Comparison of ENCODE assay signal across 13 cellular contexts in the genomic region with DNA sequence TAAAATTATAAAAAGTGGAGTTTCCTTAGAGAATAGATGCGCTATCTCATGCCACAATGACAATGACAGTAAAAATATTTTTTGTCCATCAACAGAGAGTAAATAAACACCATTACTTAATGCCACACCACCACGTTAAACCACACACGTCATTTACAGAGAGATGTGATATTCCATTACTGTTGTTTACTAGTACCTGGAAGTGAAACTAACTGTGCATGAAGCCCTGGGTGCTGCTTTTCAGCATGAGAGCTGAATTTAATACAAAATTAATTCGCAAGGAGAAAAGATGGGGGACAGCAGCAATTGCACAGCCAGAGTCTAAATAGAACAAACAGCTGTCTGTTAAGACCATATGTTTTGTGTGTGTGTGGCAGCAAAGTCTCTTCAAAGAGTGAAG.
DNase-seq lines count a peak whose midpoint lies in the region; ATAC-seq and TF ChIP-seq lines count a peak whose summit lies in the region.
"Had no signal": no experiment of that assay in that cellular context is flagged by ENCODE, and none has a peak within 500 bp of the region (broad histone marks: within the 10 kb centered on the region; RNA-seq: fewer than 3 reads in every experiment).

No MANE protein-coding gene starts in this region.

- no peaks in the 10 kb centered on the region for H3K9me3 ChIP-seq in OCI-LY3 (ENCODE audit: insufficient read depth, low read length)
- no peaks in the 10 kb centered on the region for H3K9me3 ChIP-seq in T-helper 17 cell (ENCODE audit: control insufficient read depth, low read length, poor library complexity, severe bottlenecking)

- H3K56ac ChIP-seq in mesendoderm (ENCODE audit: low read length): no peak overlapping the region

- H3K36me3 ChIP-seq in OCI-LY3 (replicated peaks; ENCODE audit: low read depth, low read length) (no peaks in the 10 kb centered on the region), mesendoderm (ENCODE audit: control insufficient read depth, insufficient read depth, low read length) (no peaks in the 10 kb centered on the region)

- DNase-seq in SIG-M5 treated with dmso at 0.1 percent for 504 hours (lab: John Stamatoyannopoulos, UW; ENCODE audit: unreplicated experiment) (peak; percentile 11), SIG-M5 (lab: John Stamatoyannopoulos, UW) (no peak), T-helper 17 cell (no peak), mesendoderm (no peak)
- DNase-seq in stimulated activated naive B cell treated with anti-CD40 and anti-IgM and Interleukin-4, amounts not matched to agents 10 μg/mL and 1 μg/mL and 100 μg/mL, for 72 hours: no peak
- DNase-seq: activated naive CD8-positive, alpha-beta T cell treated with anti-CD3 and anti-CD28 coated beads, Interleukin-2, amount 10 ng/mL, durations not matched to agents 7 days and 5 days; EL; naive thymus-derived CD4-positive, alpha-beta T cell; trophoblast cell had no signal

- H3K27ac Mint-ChIP-seq in stimulated activated naive B cell treated with anti-CD40 and anti-IgM and Interleukin-4, amounts not matched to agents 10 μg/mL and 1 μg/mL and 100 μg/mL, for 72 hours: no peak overlapping the region
- no peak overlapping the region for H3K27ac Mint-ChIP-seq in T-helper 17 cell
- H3K27ac Mint-ChIP-seq: activated naive CD8-positive, alpha-beta T cell treated with anti-CD3 and anti-CD28 coated beads, Interleukin-2, amount 10 ng/mL, durations not matched to agents 7 days and 5 days had no signal

- H3K4me2 ChIP-seq in OCI-LY3 (ENCODE audit: low read length) (peak overlapping the region; percentile 49), mesendoderm (ENCODE audit: low read length) (no peak overlapping the region)

- no peak overlapping the region for H2AFZ ChIP-seq in OCI-LY3 (ENCODE audit: low read depth, low read length)

- H3K79me1 ChIP-seq in mesendoderm (ENCODE audit: low read length): no peaks in the 10 kb centered on the region

- no peak overlapping the region for H3K18ac ChIP-seq in mesendoderm (ENCODE audit: low read length)

- TF ChIP-seq CTCF in OCI-LY3 (IDR thresholded peaks at IDR 0.05; ENCODE audit: low read depth, low read length): no peak

- no peaks in the 10 kb centered on the region for H4K20me1 ChIP-seq in OCI-LY3 (ENCODE audit: insufficient read depth, low read length)

- H3K4me3 ChIP-seq in OCI-LY3 (ENCODE audit: low read length) (peak overlapping the region; percentile 15; the same call in 1 of the 2 replicates), mesendoderm (ENCODE audit: low read length) (no peak overlapping the region)
- H3K4me3 ChIP-seq: coronary artery had no signal

- no peak overlapping the region for H3K27ac ChIP-seq in OCI-LY3 (ENCODE audit: low read length)
- H3K27ac ChIP-seq in mesendoderm (ENCODE audit: low read depth, low read length): no peak overlapping the region
- H3K27ac ChIP-seq: coronary artery had no signal

- H2BK120ac ChIP-seq in mesendoderm (ENCODE audit: low read depth, low read length): no peak overlapping the region

- peaks cover 10 to 12% of the 10 kb centered on the region in 2 donors for H3K27me3 Mint-ChIP-seq in stimulated activated naive B cell treated with anti-CD40 and anti-IgM and Interleukin-4, amounts not matched to agents 10 μg/mL and 1 μg/mL and 100 μg/mL, for 72 hours
- peaks cover 26% of the 10 kb centered on the region for H3K27me3 Mint-ChIP-seq in T-helper 17 cell

- H3K4me1 Mint-ChIP-seq in stimulated activated naive B cell treated with anti-CD40 and anti-IgM and Interleukin-4, amounts not matched to agents 10 μg/mL and 1 μg/mL and 100 μg/mL, for 72 hours: peaks cover 8 to 16% of the 10 kb centered on the region in 2 donors
- H3K4me1 Mint-ChIP-seq in T-helper 17 cell: peaks cover 5% of the 10 kb centered on the region

- ATAC-seq in HG03060 (IDR thresholded peaks at IDR 0.05; ENCODE audit: low read depth, unreplicated experiment) (peak; percentile 55), T-helper 17 cell (no peak), GM18873 (IDR thresholded peaks at IDR 0.05; ENCODE audit: low FRiP score, unreplicated experiment) (no peak)
- peak; percentile 85 to 86 for ATAC-seq in stimulated activated naive B cell treated with anti-CD40 and anti-IgM and Interleukin-4, amounts not matched to agents 10 μg/mL and 1 μg/mL and 100 μg/mL, for 72 hours (replicated peaks)
- ATAC-seq: naive thymus-derived CD4-positive, alpha-beta T cell had no signal

- H3K4me1 ChIP-seq in OCI-LY3 (ENCODE audit: low read length) (peaks cover 53% of the 10 kb centered on the region), mesendoderm (ENCODE audit: control insufficient read depth, low read depth, low read length) (no peaks in the 10 kb centered on the region)

- no CpG with 5 or more reads among the region's 4 CpGs for WGBS in mesendoderm (ENCODE audit: extremely low coverage, insufficient coverage, low lambda C conversion rate)

- H3K9me3 Mint-ChIP-seq in stimulated activated naive B cell treated with anti-CD40 and anti-IgM and Interleukin-4, amounts not matched to agents 10 μg/mL and 1 μg/mL and 100 μg/mL, for 72 hours: no peaks in the 10 kb centered on the region
- H3K9me3 Mint-ChIP-seq: activated naive CD8-positive, alpha-beta T cell treated with anti-CD3 and anti-CD28 coated beads, Interleukin-2, amount 10 ng/mL, durations not matched to agents 7 days and 5 days; naive thymus-derived CD4-positive, alpha-beta T cell had no signal

- H3K36me3 Mint-ChIP-seq in stimulated activated naive B cell treated with anti-CD40 and anti-IgM and Interleukin-4, amounts not matched to agents 10 μg/mL and 1 μg/mL and 100 μg/mL, for 72 hours: no peaks in the 10 kb centered on the region
- peaks cover 4% of the 10 kb centered on the region for H3K36me3 Mint-ChIP-seq in T-helper 17 cell (ENCODE audit: low read depth)
- H3K36me3 Mint-ChIP-seq: activated naive CD8-positive, alpha-beta T cell treated with anti-CD3 and anti-CD28 coated beads, Interleukin-2, amount 10 ng/mL, durations not matched to agents 7 days and 5 days; naive thymus-derived CD4-positive, alpha-beta T cell had no signal

- no peak overlapping the region for H3K9ac ChIP-seq in OCI-LY3 (ENCODE audit: low read length)
- no peak overlapping the region for H3K9ac ChIP-seq in mesendoderm (ENCODE audit: low read length)

- H2BK5ac ChIP-seq in mesendoderm (ENCODE audit: low read length): no peak overlapping the region

- H3K4me3 Mint-ChIP-seq in stimulated activated naive B cell treated with anti-CD40 and anti-IgM and Interleukin-4, amounts not matched to agents 10 μg/mL and 1 μg/mL and 100 μg/mL, for 72 hours: no peak overlapping the region
- no peak overlapping the region for H3K4me3 Mint-ChIP-seq in T-helper 17 cell
- H3K4me3 Mint-ChIP-seq: activated naive CD8-positive, alpha-beta T cell treated with anti-CD3 and anti-CD28 coated beads, Interleukin-2, amount 10 ng/mL, durations not matched to agents 7 days and 5 days had no signal

- H2AK5ac ChIP-seq in mesendoderm (ENCODE audit: low read length): no peak overlapping the region

- H4K5ac ChIP-seq in mesendoderm (ENCODE audit: low read length): no peak overlapping the region

- H3K27me3 ChIP-seq in OCI-LY3 (ENCODE audit: low read depth, low read length) (peaks cover 47% of the 10 kb centered on the region), mesendoderm (ENCODE audit: insufficient read depth, low read length, poor library complexity) (no peaks in the 10 kb centered on the region)

- H2BK15ac ChIP-seq in mesendoderm (replicated peaks; ENCODE audit: low read depth): no peak overlapping the region

- H4K8ac ChIP-seq in mesendoderm (ENCODE audit: low read depth, low read length): no peak overlapping the region

- H3K4ac ChIP-seq in mesendoderm (ENCODE audit: low read depth, low read length): no peak overlapping the region

- H3K23ac ChIP-seq in mesendoderm (ENCODE audit: low read length): no peak overlapping the region

- H3K79me2 ChIP-seq in OCI-LY3 (ENCODE audit: low read length) (no peaks in the 10 kb centered on the region), mesendoderm (ENCODE audit: control insufficient read depth, insufficient read depth, low read length) (no peaks in the 10 kb centered on the region)

Comparison
In these comparisons a context has a peak if more than half of its experiments do, and no peak if none do; other contexts are left out.
1. ATAC-seq: peak in HG03060 (single experiment) and stimulated activated naive B cell treated with anti-CD40 and anti-IgM and Interleukin-4, amounts not matched to agents 10 μg/mL and 1 μg/mL and 100 μg/mL, for 72 hours (2 of 2); none in T-helper 17 cell (single experiment) and GM18873 (single experiment).